In the genomic region with DNA sequence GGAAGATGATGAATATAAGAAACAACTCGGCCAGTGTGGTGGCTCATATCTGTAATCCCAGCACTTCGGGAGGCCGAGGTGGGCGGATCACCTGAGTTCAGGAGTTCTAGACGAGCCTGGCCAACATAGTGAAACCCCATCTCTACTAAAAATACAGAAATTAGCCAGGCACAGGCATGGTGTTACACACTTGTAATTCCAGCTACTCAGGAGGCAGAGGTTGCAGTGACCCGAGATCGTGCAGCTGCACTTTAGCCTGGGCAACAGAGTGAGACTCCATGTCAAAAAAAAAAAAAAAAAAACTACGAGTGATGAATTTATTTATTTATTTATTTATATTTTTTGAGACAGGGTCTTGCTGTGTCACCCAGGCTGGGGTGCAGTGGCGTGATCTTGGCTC, we compare ENCODE assay signal across 11 cellular contexts. TPM values are rescaled to one million over a fixed set of nuclear protein-coding genes. Genes with fewer than 3 reads are reported as not detected.
"Had no signal": no experiment of that assay in that cellular context is flagged by ENCODE, and none has a peak within 500 bp of the region (broad histone marks: within the 10 kb centered on the region; RNA-seq: fewer than 3 reads in every experiment).

No MANE protein-coding gene starts in this region.

RNA-seq across cellular contexts. Expression of gene SLC23A1, which starts 35.2 kb away (rescaled TPM):
- total RNA-seq: neural crest cell, omental fat pad, osteocyte, posterior vena cava, pulmonary artery endothelial cell, right atrium auricular region, sciatic nerve, smooth muscle cell, testis, vagina had no signal

RNA-seq across cellular contexts. Expression of gene MZB1, which starts 41.9 kb away (rescaled TPM):
- total RNA-seq: osteocyte, pulmonary artery endothelial cell, smooth muscle cell, suprapubic skin, vagina had no signal
